In genomic region chr10:58512470-58513188, GRCh38 we compare ENCODE assay signal across 9 cellular contexts. TPM values are rescaled to one million over a fixed set of nuclear protein-coding genes. Genes with fewer than 3 reads are reported as not detected.
DNase-seq lines count a peak whose midpoint lies in the region; ATAC-seq, FAIRE-seq and TF ChIP-seq lines count a peak whose summit lies in the region.
"Had no signal": no experiment of that assay in that cellular context is flagged by ENCODE, and none has a peak within 500 bp of the region (broad histone marks: within the 10 kb centered on the region; RNA-seq: fewer than 3 reads in every experiment).

A gene with protein sequence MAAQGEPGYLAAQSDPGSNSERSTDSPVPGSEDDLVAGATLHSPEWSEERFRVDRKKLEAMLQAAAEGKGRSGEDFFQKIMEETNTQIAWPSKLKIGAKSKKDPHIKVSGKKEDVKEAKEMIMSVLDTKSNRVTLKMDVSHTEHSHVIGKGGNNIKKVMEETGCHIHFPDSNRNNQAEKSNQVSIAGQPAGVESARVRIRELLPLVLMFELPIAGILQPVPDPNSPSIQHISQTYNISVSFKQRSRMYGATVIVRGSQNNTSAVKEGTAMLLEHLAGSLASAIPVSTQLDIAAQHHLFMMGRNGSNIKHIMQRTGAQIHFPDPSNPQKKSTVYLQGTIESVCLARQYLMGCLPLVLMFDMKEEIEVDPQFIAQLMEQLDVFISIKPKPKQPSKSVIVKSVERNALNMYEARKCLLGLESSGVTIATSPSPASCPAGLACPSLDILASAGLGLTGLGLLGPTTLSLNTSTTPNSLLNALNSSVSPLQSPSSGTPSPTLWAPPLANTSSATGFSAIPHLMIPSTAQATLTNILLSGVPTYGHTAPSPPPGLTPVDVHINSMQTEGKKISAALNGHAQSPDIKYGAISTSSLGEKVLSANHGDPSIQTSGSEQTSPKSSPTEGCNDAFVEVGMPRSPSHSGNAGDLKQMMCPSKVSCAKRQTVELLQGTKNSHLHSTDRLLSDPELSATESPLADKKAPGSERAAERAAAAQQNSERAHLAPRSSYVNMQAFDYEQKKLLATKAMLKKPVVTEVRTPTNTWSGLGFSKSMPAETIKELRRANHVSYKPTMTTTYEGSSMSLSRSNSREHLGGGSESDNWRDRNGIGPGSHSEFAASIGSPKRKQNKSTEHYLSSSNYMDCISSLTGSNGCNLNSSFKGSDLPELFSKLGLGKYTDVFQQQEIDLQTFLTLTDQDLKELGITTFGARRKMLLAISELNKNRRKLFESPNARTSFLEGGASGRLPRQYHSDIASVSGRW (plus strand): TSS chr10:58512872. CDS start chr10:58513144, 272 bp downstream.

- peak within 1 kb of the TSS; percentile 78 for H3K4me3 Mint-ChIP-seq in natural killer cell

- DNase-seq in GM12891 (ENCODE audit: insufficient read length, low spot score) (no peak), HuH-7 (ENCODE audit: low spot score) (peak; percentile 63), natural killer cell (no peak)
- DNase-seq in activated CD8-positive, alpha-beta memory T cell treated with anti-CD3 and anti-CD28 coated beads, Interleukin-2, amount 50 U/mL, for 4 hours: peak; percentile 13

- no peaks in the 10 kb centered on the region for H3K9me3 ChIP-seq in gastroesophageal sphincter

- H3K4me1 Mint-ChIP-seq in natural killer cell: peaks cover 0 to 6% of the 10 kb centered on the region in 2 donors

- TF ChIP-seq CTCF in gastroesophageal sphincter (IDR thresholded peaks at IDR 0.05) (peak in 1 of 4 experiments; percentile 49), natural killer cell (IDR thresholded peaks at IDR 0.05) (no peak)

- peak; percentile 59 for FAIRE-seq in GM12891 (lab: Jason Lieb, UNC)
- FAIRE-seq: TTC549 had no signal

- no peak for TF ChIP-seq EP300 in gastroesophageal sphincter (IDR thresholded peaks at IDR 0.05)

- H3K4me1 ChIP-seq in gastroesophageal sphincter: peaks cover 0 to 43% (median 3%) of the 10 kb centered on the region in 3 donors

- peaks cover 0 to 12% of the 10 kb centered on the region in 2 donors for H3K27me3 Mint-ChIP-seq in natural killer cell (ENCODE audit: low read depth in 2 of 2)

- H3K4me3 ChIP-seq in gastroesophageal sphincter: peak within 1 kb of the TSS; percentile 81 to 82

- no peaks in the 10 kb centered on the region for H3K36me3 Mint-ChIP-seq in natural killer cell

- no peak for TF ChIP-seq POLR2A in GM12891 (IDR thresholded peaks at IDR 0.05; ENCODE audit: low read depth, low read length)
- peak; percentile 33 to 62 for TF ChIP-seq POLR2A in gastroesophageal sphincter (IDR thresholded peaks at IDR 0.05)

- H3K27me3 ChIP-seq in gastroesophageal sphincter: no peaks in the 10 kb centered on the region

- H3K36me3 ChIP-seq in gastroesophageal sphincter: no peaks in the 10 kb centered on the region

- peak within 1 kb of the TSS; percentile 76 to 92 (median 90) for H3K27ac ChIP-seq in gastroesophageal sphincter

- no peaks in the 10 kb centered on the region for H3K9me3 Mint-ChIP-seq in natural killer cell

- 0% methylated on average over 10 to 13 of the region's 83 CpGs for WGBS in gastroesophageal sphincter (ENCODE audit: low coverage in 1 of 2), 2 donors

- intact Hi-C loops in natural killer cell (cut with micrococcal nuclease): no loop called here

- peak; percentile 85 for ATAC-seq in gastroesophageal sphincter
- peak in 1 of 3 donors; percentile 61 for ATAC-seq in natural killer cell
- ATAC-seq in GM21381 (IDR thresholded peaks at IDR 0.05; ENCODE audit: unreplicated experiment): no peak
- ATAC-seq in HG02981 (IDR thresholded peaks at IDR 0.05; ENCODE audit: unreplicated experiment): no peak
- ATAC-seq in HG03521 (IDR thresholded peaks at IDR 0.05; ENCODE audit: unreplicated experiment): no peak

- H3K27ac Mint-ChIP-seq in natural killer cell: no peak within 1 kb of the TSS

TF ChIP-seq in GM12891, 5 proteins besides CTCF, POLR2A, EP300 and RAD21:
- TF ChIP-seq SPI1 (IDR thresholded peaks at IDR 0.05; ENCODE audit: low read depth, low read length) (no peak), PAX5 (IDR thresholded peaks at IDR 0.05; ENCODE audit: insufficient read depth, low read length, severe bottlenecking) (no peak), POU2F2 (IDR thresholded peaks at IDR 0.05; ENCODE audit: low read depth, low read length) (no peak), TAF1 (IDR thresholded peaks at IDR 0.05; ENCODE audit: low read depth, low read length) (no peak), POLR2AphosphoS5 (IDR thresholded peaks at IDR 0.05; ENCODE audit: low read depth, low read length) (no peak)
TF ChIP-seq in GM12891: peak in this region for 0.

RNA-seq across cellular contexts. Expression of the gene that starts here (rescaled TPM):
- not detected for polyA plus RNA-seq in GM12891 (2012; ENCODE audit: low read depth, missing spikeins)
- total RNA-seq in gastroesophageal sphincter (10 to 100 TPM; 18.6 to 27.8 (median 22.5) TPM), natural killer cell (under 1 TPM in 1 of 3 donors, not detected in 2; 0.14 TPM)

Comparison
In these comparisons a context has a peak if more than half of its experiments do, and no peak if none do; other contexts are left out.
1. RNA of the gene that starts here (total RNA-seq): 18.6 to 27.8 TPM in gastroesophageal sphincter; 0.14 TPM in natural killer cell; every median in the first group is over 10 times any median in the second.
2. DNase-seq: peak in HuH-7 (single experiment) and activated CD8-positive, alpha-beta memory T cell treated with anti-CD3 and anti-CD28 coated beads, Interleukin-2, amount 50 U/mL, for 4 hours (single experiment); none in GM12891 (single experiment) and natural killer cell (single experiment).